ENCODE assay signal across 8 cellular contexts in genomic region chr11:60700689-60701508, GRCh38. TPM values are rescaled to one million over a fixed set of nuclear protein-coding genes. Genes with fewer than 3 reads are reported as not detected.
DNase-seq lines count a peak whose midpoint lies in the region; ATAC-seq, FAIRE-seq and TF ChIP-seq lines count a peak whose summit lies in the region.

No MANE protein-coding gene starts in this region.

- no peaks in the 10 kb centered on the region for H3K27me3 ChIP-seq in spleen (replicated peaks in 1 of 7)

- intact Hi-C loops in spleen (cut with DNase I; ENCODE audit: low total_unique reads) = no loop called here

- H3K9me3 Mint-ChIP-seq in stimulated activated naive CD8-positive, alpha-beta T cell treated with anti-CD3 and anti-CD28 coated beads, Interleukin-15, amount 100 ng/mL, for 72 hours = no peaks in the 10 kb centered on the region

- no peak for DNase-seq in stimulated activated naive CD8-positive, alpha-beta T cell treated with anti-CD3 and anti-CD28 coated beads, Interleukin-15, amount 100 ng/mL, for 72 hours
- no peak for DNase-seq in stimulated activated naive CD8-positive, alpha-beta T cell treated with anti-CD3 and anti-CD28 coated beads, Interleukin-15, Interleukin-2, amounts not matched to agents 100 U/mL and 50 U/mL, for 24 hours
- peak; percentile 77 for DNase-seq in NCI-H774 (lab: John Stamatoyannopoulos, UW)
- DNase-seq in fibroblast of pulmonary artery (ENCODE audit: low read depth) = peak; percentile 11
- DNase-seq in urothelium cell line (ENCODE audit: low spot score) = peak; percentile 55
- no peak for DNase-seq in spleen

- TF ChIP-seq CTCF in fibroblast of pulmonary artery (IDR thresholded peaks at IDR 0.05; ENCODE audit: low read length, missing control alignments) (peak; percentile 29), spleen (IDR thresholded peaks at IDR 0.05 in 8 of 11, conservative IDR thresholded peaks at IDR 0.05 in 3 of 11) (peak in 3 of 11 experiments; percentile 20 to 35 (median 22))

- H3K27me3 Mint-ChIP-seq in stimulated activated naive CD8-positive, alpha-beta T cell treated with anti-CD3 and anti-CD28 coated beads, Interleukin-15, amount 100 ng/mL, for 72 hours = no peaks in the 10 kb centered on the region

- WGBS in spleen, 5 donors = 73 to 80% (median 76%) methylated on average over 15 of the region's 15 CpGs

- H3K27ac ChIP-seq in spleen = no peak overlapping the region

- no peaks in the 10 kb centered on the region for H3K36me3 ChIP-seq in spleen

- TF ChIP-seq POLR2A in spleen (IDR thresholded peaks at IDR 0.05) = no peak
- TF ChIP-seq POLR2A in GM18505 (IDR thresholded peaks at IDR 0.05; ENCODE audit: borderline replicate concordance, extremely low read depth, insufficient read depth, insufficient read length) = no peak

- FAIRE-seq in urothelium cell line (lab: Jason Lieb, UNC) = no peak

- H3K4me3 ChIP-seq in fibroblast of pulmonary artery (replicated peaks; ENCODE audit: low read depth, low read length) (no peak overlapping the region), spleen (no peak overlapping the region)

- H3K4me3 Mint-ChIP-seq in stimulated activated naive CD8-positive, alpha-beta T cell treated with anti-CD3 and anti-CD28 coated beads, Interleukin-15, amount 100 ng/mL, for 72 hours = no peak overlapping the region

- no peak overlapping the region for H3K27ac Mint-ChIP-seq in stimulated activated naive CD8-positive, alpha-beta T cell treated with anti-CD3 and anti-CD28 coated beads, Interleukin-15, amount 100 ng/mL, for 72 hours

- H3K4me1 Mint-ChIP-seq in stimulated activated naive CD8-positive, alpha-beta T cell treated with anti-CD3 and anti-CD28 coated beads, Interleukin-15, amount 100 ng/mL, for 72 hours = no peaks in the 10 kb centered on the region

- no peaks in the 10 kb centered on the region for H3K9me3 ChIP-seq in spleen

- no peaks in the 10 kb centered on the region for H3K4me1 ChIP-seq in spleen

- ATAC-seq in stimulated activated naive CD8-positive, alpha-beta T cell treated with anti-CD3 and anti-CD28 coated beads, Interleukin-15, amount 100 ng/mL, for 72 hours = peak; percentile 39
- ATAC-seq in stimulated activated naive CD8-positive, alpha-beta T cell treated with anti-CD3 and anti-CD28 coated beads, Interleukin-15, Interleukin-2, amounts not matched to agents 100 U/mL and 50 U/mL, for 24 hours = no peak
- ATAC-seq in HG03439 (IDR thresholded peaks at IDR 0.05; ENCODE audit: unreplicated experiment) = no peak
- ATAC-seq in GM18505 (IDR thresholded peaks at IDR 0.05; ENCODE audit: unreplicated experiment) = no peak

RNA-seq across cellular contexts. Expression of gene MS4A8, which starts 1.5 kb away (rescaled TPM):
- total RNA-seq in spleen = not detected
- polyA plus RNA-seq in spleen = under 1 TPM in 1 of 3 donors, not detected in 2; 0.19 TPM

RNA-seq across cellular contexts. Expression of gene MS4A18, which starts 23.6 kb away (rescaled TPM):
- total RNA-seq in spleen = not detected
- not detected for polyA plus RNA-seq in spleen

RNA-seq across cellular contexts. Expression of gene MS4A15, which starts 55.8 kb away (rescaled TPM):
- total RNA-seq in spleen = not detected
- polyA plus RNA-seq in spleen = not detected

Comparison
In these comparisons a context has a peak if more than half of its experiments do, and no peak if none do; other contexts are left out.
1. DNase-seq: peak in NCI-H774 (single experiment), fibroblast of pulmonary artery (single experiment) and urothelium cell line (single experiment); none in stimulated activated naive CD8-positive, alpha-beta T cell treated with anti-CD3 and anti-CD28 coated beads, Interleukin-15, amount 100 ng/mL, for 72 hours (0 of 2), stimulated activated naive CD8-positive, alpha-beta T cell treated with anti-CD3 and anti-CD28 coated beads, Interleukin-15, Interleukin-2, amounts not matched to agents 100 U/mL and 50 U/mL, for 24 hours (single experiment) and spleen (single experiment).